In genomic region chr20:55961351-55962320, GRCh38 we compare ENCODE assay signal across 25 cellular contexts. TPM values are rescaled to one million over a fixed set of nuclear protein-coding genes. Genes with fewer than 3 reads are reported as not detected.
"Had no signal": no experiment of that assay in that cellular context is flagged by ENCODE, and none has a peak within 500 bp of the region (broad histone marks: within the 10 kb centered on the region; RNA-seq: fewer than 3 reads in every experiment).

No MANE protein-coding gene starts in this region.

- FAIRE-seq: colon, islet of Langerhans had no signal

- H3K4me1 ChIP-seq: suprapubic skin had no signal

- H3K27me3 ChIP-seq: neutrophil, suprapubic skin had no signal

- H3K36me3 Mint-ChIP-seq: activated naive CD8-positive, alpha-beta T cell treated with anti-CD3 and anti-CD28 coated beads, Interleukin-2, amount 10 ng/mL, durations not matched to agents 7 days and 5 days; brain; natural killer cell; T-cell had no signal

- H3K27me3 Mint-ChIP-seq: activated CD4-positive, alpha-beta memory T cell treated with anti-CD3 and anti-CD28 coated beads, Interleukin-2, amount 10 ng/mL, durations not matched to agents 7 days and 5 days; activated naive CD8-positive, alpha-beta T cell treated with anti-CD3 and anti-CD28 coated beads, Interleukin-2, amount 10 ng/mL, durations not matched to agents 7 days and 5 days; activated T-cell treated with anti-CD3 and anti-CD28 coated beads, Interleukin-2, amount 50 U/mL, for 24 hours; brain; stimulated activated naive CD8-positive, alpha-beta T cell treated with anti-CD3 and anti-CD28 coated beads, Interleukin-15, amount 100 ng/mL, for 72 hours; T-cell had no signal

- H3K36me3 ChIP-seq: neutrophil, suprapubic skin had no signal

- H3K9me3 ChIP-seq: neutrophil, suprapubic skin had no signal

- H3K4me1 Mint-ChIP-seq: activated CD4-positive, alpha-beta memory T cell treated with anti-CD3 and anti-CD28 coated beads, Interleukin-2, amount 10 ng/mL, durations not matched to agents 7 days and 5 days; activated naive CD8-positive, alpha-beta T cell treated with anti-CD3 and anti-CD28 coated beads, Interleukin-2, amount 10 ng/mL, durations not matched to agents 7 days and 5 days; brain; natural killer cell; stimulated activated naive CD8-positive, alpha-beta T cell treated with anti-CD3 and anti-CD28 coated beads, Interleukin-15, amount 100 ng/mL, for 72 hours; T-cell had no signal

- H3K27ac ChIP-seq: dorsolateral prefrontal cortex, epithelial cell of prostate, neutrophil, suprapubic skin had no signal

- H3K4me3 ChIP-seq: dorsolateral prefrontal cortex, suprapubic skin had no signal

- H3K4me3 Mint-ChIP-seq: activated CD4-positive, alpha-beta memory T cell treated with anti-CD3 and anti-CD28 coated beads, Interleukin-2, amount 10 ng/mL, durations not matched to agents 7 days and 5 days; activated naive CD8-positive, alpha-beta T cell treated with anti-CD3 and anti-CD28 coated beads, Interleukin-2, amount 10 ng/mL, durations not matched to agents 7 days and 5 days; activated T-cell treated with anti-CD3 and anti-CD28 coated beads, Interleukin-2, amount 50 U/mL, for 24 hours; brain; natural killer cell; stimulated activated naive CD8-positive, alpha-beta T cell treated with anti-CD3 and anti-CD28 coated beads, Interleukin-15, amount 100 ng/mL, for 72 hours; T-cell had no signal

- H3K27ac Mint-ChIP-seq: activated CD4-positive, alpha-beta memory T cell treated with anti-CD3 and anti-CD28 coated beads, Interleukin-2, amount 10 ng/mL, durations not matched to agents 7 days and 5 days; activated naive CD8-positive, alpha-beta T cell treated with anti-CD3 and anti-CD28 coated beads, Interleukin-2, amount 10 ng/mL, durations not matched to agents 7 days and 5 days; activated T-cell treated with anti-CD3 and anti-CD28 coated beads, Interleukin-2, amount 50 U/mL, for 24 hours; activated T-helper 2 cell treated with anti-CD3 and anti-CD28 coated beads, Interferon-gamma antibody, Interleukin-2, Interleukin-4, amounts not matched to agents 10 μg/mL and 5 μg/mL and 100 μg/mL, durations not matched to agents 14 hours and 24 hours and 36 hours; brain; natural killer cell; stimulated activated naive CD8-positive, alpha-beta T cell treated with anti-CD3 and anti-CD28 coated beads, Interleukin-15, amount 100 ng/mL, for 72 hours; T-cell had no signal

- ATAC-seq: left ventricle myocardium superior; natural killer cell; SK-N-SH treated with all-trans-retinoic acid at 6 μM for 48 hours; stimulated activated naive CD8-positive, alpha-beta T cell treated with anti-CD3 and anti-CD28 coated beads, Interleukin-15, amount 100 ng/mL, for 72 hours; T-cell had no signal

- DNase-seq: activated CD4-positive, alpha-beta memory T cell treated with anti-CD3 and anti-CD28 coated beads, Interleukin-2, amount 10 ng/mL, durations not matched to agents 7 days and 5 days; activated CD4-positive, alpha-beta T cell treated with anti-CD3 and anti-CD28 coated beads for 48 hours; activated CD4-positive, CD25-positive, alpha-beta regulatory T cell; activated naive CD4-positive, alpha-beta T cell treated with Interleukin-2 at 50 U/mL for 16 hours; activated naive CD8-positive, alpha-beta T cell treated with anti-CD3 and anti-CD28 coated beads, Interleukin-2, amount 10 ng/mL, durations not matched to agents 7 days and 5 days; activated T-cell treated with anti-CD3 and anti-CD28 coated beads, Interleukin-2, amount 50 U/mL, for 24 hours; caudate nucleus; dorsolateral prefrontal cortex; foreskin fibroblast; hippocampal formation; left ventricle myocardium superior; mesendoderm; natural killer cell; posterior cingulate gyrus; retina; stimulated activated naive CD8-positive, alpha-beta T cell treated with anti-CD3 and anti-CD28 coated beads, Interleukin-15, amount 100 ng/mL, for 72 hours; T-cell had no signal

RNA-seq across cellular contexts. Expression of gene CBLN4, which starts 43.7 kb away (rescaled TPM):
- total RNA-seq: activated CD4-positive, alpha-beta memory T cell treated with anti-CD3 and anti-CD28 coated beads, Interleukin-2, amount 10 ng/mL, durations not matched to agents 7 days and 5 days; activated naive CD8-positive, alpha-beta T cell treated with anti-CD3 and anti-CD28 coated beads, Interleukin-2, amount 10 ng/mL, durations not matched to agents 7 days and 5 days; activated T-helper 2 cell treated with anti-CD3 and anti-CD28 coated beads, Interferon-gamma antibody, Interleukin-2, Interleukin-4, amounts not matched to agents 10 μg/mL and 5 μg/mL and 100 μg/mL, durations not matched to agents 14 hours and 24 hours and 36 hours; left ventricle myocardium superior; natural killer cell; T-cell had no signal
